Comparison of ENCODE assay signal across 2 cellular contexts in the genomic region with DNA sequence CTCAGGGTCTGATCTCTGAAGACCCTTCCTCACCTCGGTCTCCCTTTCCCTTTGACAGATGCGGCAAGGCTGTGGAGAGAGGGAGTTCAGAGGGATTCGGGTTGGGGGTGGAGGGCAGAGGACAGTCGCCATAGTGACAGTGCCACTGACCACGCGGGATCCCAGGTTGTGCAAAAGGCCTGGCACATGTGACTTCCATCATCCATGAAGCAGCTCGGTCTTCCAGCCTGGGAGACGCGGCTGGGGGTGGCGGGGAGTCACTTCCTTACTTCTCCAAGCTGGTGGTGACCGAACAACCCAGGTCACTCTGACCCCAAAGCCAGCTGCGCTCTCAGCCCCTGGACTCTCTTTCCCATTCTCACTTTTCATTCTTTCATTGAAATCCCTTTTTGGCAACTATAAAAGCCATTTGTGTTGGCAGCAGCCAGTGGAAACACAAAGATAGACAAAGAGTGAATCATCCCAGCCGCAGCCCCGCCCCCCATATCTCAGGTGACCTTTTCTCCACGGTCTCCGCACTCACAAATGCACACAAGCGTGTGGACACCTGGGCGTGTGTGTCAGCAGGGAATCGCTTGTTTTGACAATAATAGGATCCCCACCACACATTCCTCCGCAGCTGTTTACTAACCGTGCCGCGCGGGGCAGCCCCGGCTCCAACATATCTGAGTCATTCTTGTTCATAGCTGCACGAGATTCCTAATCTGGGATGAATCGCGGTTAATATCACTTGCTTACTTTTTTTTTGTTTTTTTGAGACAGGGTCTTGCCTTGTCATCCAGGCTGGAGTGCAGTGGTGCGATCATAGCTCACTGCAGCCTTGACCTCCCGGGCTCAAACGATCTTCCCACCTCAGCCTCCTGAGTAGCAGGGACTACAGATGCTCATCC.
TF ChIP-seq lines count a peak whose summit lies in the region.

No MANE protein-coding gene starts in this region.

TF ChIP-seq in K562, 482 proteins besides CTCF, POLR2A, EP300 and RAD21 (continued from another document and continues in another):
- TF ChIP-seq, protein P1, sequence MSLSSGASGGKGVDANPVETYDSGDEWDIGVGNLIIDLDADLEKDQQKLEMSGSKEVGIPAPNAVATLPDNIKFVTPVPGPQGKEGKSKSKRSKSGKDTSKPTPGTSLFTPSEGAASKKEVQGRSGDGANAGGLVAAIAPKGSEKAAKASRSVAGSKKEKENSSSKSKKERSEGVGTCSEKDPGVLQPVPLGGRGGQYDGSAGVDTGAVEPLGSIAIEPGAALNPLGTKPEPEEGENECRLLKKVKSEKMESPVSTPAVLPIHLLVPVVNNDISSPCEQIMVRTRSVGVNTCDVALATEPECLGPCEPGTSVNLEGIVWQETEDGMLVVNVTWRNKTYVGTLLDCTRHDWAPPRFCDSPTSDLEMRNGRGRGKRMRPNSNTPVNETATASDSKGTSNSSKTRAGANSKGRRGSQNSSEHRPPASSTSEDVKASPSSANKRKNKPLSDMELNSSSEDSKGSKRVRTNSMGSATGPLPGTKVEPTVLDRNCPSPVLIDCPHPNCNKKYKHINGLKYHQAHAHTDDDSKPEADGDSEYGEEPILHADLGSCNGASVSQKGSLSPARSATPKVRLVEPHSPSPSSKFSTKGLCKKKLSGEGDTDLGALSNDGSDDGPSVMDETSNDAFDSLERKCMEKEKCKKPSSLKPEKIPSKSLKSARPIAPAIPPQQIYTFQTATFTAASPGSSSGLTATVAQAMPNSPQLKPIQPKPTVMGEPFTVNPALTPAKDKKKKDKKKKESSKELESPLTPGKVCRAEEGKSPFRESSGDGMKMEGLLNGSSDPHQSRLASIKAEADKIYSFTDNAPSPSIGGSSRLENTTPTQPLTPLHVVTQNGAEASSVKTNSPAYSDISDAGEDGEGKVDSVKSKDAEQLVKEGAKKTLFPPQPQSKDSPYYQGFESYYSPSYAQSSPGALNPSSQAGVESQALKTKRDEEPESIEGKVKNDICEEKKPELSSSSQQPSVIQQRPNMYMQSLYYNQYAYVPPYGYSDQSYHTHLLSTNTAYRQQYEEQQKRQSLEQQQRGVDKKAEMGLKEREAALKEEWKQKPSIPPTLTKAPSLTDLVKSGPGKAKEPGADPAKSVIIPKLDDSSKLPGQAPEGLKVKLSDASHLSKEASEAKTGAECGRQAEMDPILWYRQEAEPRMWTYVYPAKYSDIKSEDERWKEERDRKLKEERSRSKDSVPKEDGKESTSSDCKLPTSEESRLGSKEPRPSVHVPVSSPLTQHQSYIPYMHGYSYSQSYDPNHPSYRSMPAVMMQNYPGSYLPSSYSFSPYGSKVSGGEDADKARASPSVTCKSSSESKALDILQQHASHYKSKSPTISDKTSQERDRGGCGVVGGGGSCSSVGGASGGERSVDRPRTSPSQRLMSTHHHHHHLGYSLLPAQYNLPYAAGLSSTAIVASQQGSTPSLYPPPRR (CRISPR knock-in tag; IDR thresholded peaks at IDR 0.05; ENCODE audit: borderline replicate concordance): 0 out of 2 replicates have a peak, but pooled peaks have one; percentile 49
- peak; percentile 78 for TF ChIP-seq ATF7 (IDR thresholded peaks at IDR 0.05)
- TF ChIP-seq, protein P2, sequence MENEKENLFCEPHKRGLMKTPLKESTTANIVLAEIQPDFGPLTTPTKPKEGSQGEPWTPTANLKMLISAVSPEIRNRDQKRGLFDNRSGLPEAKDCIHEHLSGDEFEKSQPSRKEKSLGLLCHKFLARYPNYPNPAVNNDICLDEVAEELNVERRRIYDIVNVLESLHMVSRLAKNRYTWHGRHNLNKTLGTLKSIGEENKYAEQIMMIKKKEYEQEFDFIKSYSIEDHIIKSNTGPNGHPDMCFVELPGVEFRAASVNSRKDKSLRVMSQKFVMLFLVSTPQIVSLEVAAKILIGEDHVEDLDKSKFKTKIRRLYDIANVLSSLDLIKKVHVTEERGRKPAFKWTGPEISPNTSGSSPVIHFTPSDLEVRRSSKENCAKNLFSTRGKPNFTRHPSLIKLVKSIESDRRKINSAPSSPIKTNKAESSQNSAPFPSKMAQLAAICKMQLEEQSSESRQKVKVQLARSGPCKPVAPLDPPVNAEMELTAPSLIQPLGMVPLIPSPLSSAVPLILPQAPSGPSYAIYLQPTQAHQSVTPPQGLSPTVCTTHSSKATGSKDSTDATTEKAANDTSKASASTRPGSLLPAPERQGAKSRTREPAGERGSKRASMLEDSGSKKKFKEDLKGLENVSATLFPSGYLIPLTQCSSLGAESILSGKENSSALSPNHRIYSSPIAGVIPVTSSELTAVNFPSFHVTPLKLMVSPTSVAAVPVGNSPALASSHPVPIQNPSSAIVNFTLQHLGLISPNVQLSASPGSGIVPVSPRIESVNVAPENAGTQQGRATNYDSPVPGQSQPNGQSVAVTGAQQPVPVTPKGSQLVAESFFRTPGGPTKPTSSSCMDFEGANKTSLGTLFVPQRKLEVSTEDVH (IDR thresholded peaks at IDR 0.05; ENCODE audit: low read depth, partially characterized antibody): peak; percentile 19
- no peak for TF ChIP-seq BACH1 (tag; IDR thresholded peaks at IDR 0.05)
- TF ChIP-seq FOXK2 (conservative IDR thresholded peaks at IDR 0.05 in 1 of 2, IDR thresholded peaks at IDR 0.05 in 1 of 2; ENCODE audit: low read depth in 2 of 2): peak; percentile 95 to 97
- TF ChIP-seq NR2C1 (IDR thresholded peaks at IDR 0.05): 0 out of 2 replicates have a peak, but pooled peaks have one; percentile 31
- TF ChIP-seq NR2C1 (tag; IDR thresholded peaks at IDR 0.05): 0 out of 2 replicates have a peak, but pooled peaks have one; percentile 1
- no peak for TF ChIP-seq BCL6 (CRISPR knock-in tag; IDR thresholded peaks at IDR 0.05)
- peak; percentile 66; the same call in 1 of the 2 replicates for TF ChIP-seq EP400 (IDR thresholded peaks at IDR 0.05)
- no peak for TF ChIP-seq ZNF75A (CRISPR knock-in tag; IDR thresholded peaks at IDR 0.05)
- TF ChIP-seq TBL1XR1 (IDR thresholded peaks at IDR 0.05; ENCODE audit: low read length in 2 of 2): no peak; a peak in 1 of 4 replicates

TF ChIP-seq in HepG2, 621 proteins besides CTCF, POLR2A, EP300 and RAD21 (continued from another document and continues in another):
- TF ChIP-seq, protein P3, sequence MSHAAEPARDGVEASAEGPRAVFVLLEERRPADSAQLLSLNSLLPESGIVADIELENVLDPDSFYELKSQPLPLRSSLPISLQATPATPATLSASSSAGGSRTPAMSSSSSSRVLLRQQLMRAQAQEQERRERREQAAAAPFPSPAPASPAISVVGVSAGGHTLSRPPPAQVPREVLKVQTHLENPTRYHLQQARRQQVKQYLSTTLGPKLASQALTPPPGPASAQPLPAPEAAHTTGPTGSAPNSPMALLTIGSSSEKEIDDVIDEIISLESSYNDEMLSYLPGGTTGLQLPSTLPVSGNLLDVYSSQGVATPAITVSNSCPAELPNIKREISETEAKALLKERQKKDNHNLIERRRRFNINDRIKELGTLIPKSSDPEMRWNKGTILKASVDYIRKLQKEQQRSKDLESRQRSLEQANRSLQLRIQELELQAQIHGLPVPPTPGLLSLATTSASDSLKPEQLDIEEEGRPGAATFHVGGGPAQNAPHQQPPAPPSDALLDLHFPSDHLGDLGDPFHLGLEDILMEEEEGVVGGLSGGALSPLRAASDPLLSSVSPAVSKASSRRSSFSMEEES (CRISPR knock-in tag; IDR thresholded peaks at IDR 0.05): peak; percentile 51; the same call in 1 of the 2 replicates
- TF ChIP-seq MYNN (CRISPR knock-in tag; IDR thresholded peaks at IDR 0.05; ENCODE audit: low read depth) (no peak), IRX3 (CRISPR knock-in tag; IDR thresholded peaks at IDR 0.05; ENCODE audit: borderline replicate concordance, low read depth) (no peak), NFKBIZ (CRISPR knock-in tag; IDR thresholded peaks at IDR 0.05) (no peak), ZBTB7B (CRISPR knock-in tag; IDR thresholded peaks at IDR 0.05) (no peak), ISX (CRISPR knock-in tag; conservative IDR thresholded peaks at IDR 0.05) (no peak), TP53 (CRISPR knock-in tag; conservative IDR thresholded peaks at IDR 0.05) (no peak), TEAD3 (CRISPR knock-in tag; optimal IDR thresholded peaks at IDR 0.05; ENCODE audit: borderline replicate concordance) (peak; percentile 68), JUND (CRISPR knock-in tag; IDR thresholded peaks at IDR 0.05) (peak; percentile 71; the same call in 1 of the 2 replicates), ZNF75D (CRISPR knock-in tag; IDR thresholded peaks at IDR 0.05; ENCODE audit: borderline replicate concordance) (no peak), NCOR1 (IDR thresholded peaks at IDR 0.05; ENCODE audit: borderline replicate concordance, low read length) (no peak), KDM5B (CRISPR knock-in tag; IDR thresholded peaks at IDR 0.05; ENCODE audit: borderline replicate concordance) (no peak), CREB1 (IDR thresholded peaks at IDR 0.05) (no peak), CREB1 (CRISPR knock-in tag; IDR thresholded peaks at IDR 0.05) (no peak; the same call in 1 of the 2 replicates), ZNF552 (CRISPR knock-in tag; IDR thresholded peaks at IDR 0.05; ENCODE audit: borderline replicate concordance) (no peak), MXI1 (IDR thresholded peaks at IDR 0.05; ENCODE audit: borderline replicate concordance, low read depth, low read length) (peak; percentile 44; the same call in 1 of the 3 replicates), ZNF224 (CRISPR knock-in tag; IDR thresholded peaks at IDR 0.05) (no peak), SOX6 (IDR thresholded peaks at IDR 0.05) (no peak), SOX6 (CRISPR knock-in tag; IDR thresholded peaks at IDR 0.05) (peak; percentile 89), ZNF44 (CRISPR knock-in tag; IDR thresholded peaks at IDR 0.05) (no peak)
- TF ChIP-seq, protein P4, sequence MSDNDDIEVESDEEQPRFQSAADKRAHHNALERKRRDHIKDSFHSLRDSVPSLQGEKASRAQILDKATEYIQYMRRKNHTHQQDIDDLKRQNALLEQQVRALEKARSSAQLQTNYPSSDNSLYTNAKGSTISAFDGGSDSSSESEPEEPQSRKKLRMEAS (IDR thresholded peaks at IDR 0.05): peak; percentile 56; the same call in 1 of the 2 replicates
- TF ChIP-seq, protein P5, sequence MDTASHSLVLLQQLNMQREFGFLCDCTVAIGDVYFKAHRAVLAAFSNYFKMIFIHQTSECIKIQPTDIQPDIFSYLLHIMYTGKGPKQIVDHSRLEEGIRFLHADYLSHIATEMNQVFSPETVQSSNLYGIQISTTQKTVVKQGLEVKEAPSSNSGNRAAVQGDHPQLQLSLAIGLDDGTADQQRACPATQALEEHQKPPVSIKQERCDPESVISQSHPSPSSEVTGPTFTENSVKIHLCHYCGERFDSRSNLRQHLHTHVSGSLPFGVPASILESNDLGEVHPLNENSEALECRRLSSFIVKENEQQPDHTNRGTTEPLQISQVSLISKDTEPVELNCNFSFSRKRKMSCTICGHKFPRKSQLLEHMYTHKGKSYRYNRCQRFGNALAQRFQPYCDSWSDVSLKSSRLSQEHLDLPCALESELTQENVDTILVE (CRISPR knock-in tag; IDR thresholded peaks at IDR 0.05): no peak
- TF ChIP-seq, protein P6, sequence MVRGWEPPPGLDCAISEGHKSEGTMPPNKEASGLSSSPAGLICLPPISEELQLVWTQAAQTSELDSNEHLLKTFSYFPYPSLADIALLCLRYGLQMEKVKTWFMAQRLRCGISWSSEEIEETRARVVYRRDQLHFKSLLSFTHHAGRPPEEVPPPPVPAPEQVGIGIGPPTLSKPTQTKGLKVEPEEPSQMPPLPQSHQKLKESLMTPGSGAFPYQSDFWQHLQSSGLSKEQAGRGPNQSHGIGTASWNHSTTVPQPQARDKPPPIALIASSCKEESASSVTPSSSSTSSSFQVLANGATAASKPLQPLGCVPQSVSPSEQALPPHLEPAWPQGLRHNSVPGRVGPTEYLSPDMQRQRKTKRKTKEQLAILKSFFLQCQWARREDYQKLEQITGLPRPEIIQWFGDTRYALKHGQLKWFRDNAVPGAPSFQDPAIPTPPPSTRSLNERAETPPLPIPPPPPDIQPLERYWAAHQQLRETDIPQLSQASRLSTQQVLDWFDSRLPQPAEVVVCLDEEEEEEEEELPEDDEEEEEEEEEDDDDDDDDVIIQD (CRISPR knock-in tag; IDR thresholded peaks at IDR 0.05; ENCODE audit: low read depth): peak; percentile 37; the same call in 1 of the 2 replicates
- TF ChIP-seq, protein P7, sequence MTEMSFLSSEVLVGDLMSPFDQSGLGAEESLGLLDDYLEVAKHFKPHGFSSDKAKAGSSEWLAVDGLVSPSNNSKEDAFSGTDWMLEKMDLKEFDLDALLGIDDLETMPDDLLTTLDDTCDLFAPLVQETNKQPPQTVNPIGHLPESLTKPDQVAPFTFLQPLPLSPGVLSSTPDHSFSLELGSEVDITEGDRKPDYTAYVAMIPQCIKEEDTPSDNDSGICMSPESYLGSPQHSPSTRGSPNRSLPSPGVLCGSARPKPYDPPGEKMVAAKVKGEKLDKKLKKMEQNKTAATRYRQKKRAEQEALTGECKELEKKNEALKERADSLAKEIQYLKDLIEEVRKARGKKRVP (CRISPR knock-in tag; IDR thresholded peaks at IDR 0.05): peak in 1 of 2 experiments; percentile 39; a peak in 1 of 4 replicates
- TF ChIP-seq, protein P8, sequence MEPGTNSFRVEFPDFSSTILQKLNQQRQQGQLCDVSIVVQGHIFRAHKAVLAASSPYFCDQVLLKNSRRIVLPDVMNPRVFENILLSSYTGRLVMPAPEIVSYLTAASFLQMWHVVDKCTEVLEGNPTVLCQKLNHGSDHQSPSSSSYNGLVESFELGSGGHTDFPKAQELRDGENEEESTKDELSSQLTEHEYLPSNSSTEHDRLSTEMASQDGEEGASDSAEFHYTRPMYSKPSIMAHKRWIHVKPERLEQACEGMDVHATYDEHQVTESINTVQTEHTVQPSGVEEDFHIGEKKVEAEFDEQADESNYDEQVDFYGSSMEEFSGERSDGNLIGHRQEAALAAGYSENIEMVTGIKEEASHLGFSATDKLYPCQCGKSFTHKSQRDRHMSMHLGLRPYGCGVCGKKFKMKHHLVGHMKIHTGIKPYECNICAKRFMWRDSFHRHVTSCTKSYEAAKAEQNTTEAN (CRISPR knock-in tag; conservative IDR thresholded peaks at IDR 0.05): peak; percentile 85
- TF ChIP-seq, protein P9, sequence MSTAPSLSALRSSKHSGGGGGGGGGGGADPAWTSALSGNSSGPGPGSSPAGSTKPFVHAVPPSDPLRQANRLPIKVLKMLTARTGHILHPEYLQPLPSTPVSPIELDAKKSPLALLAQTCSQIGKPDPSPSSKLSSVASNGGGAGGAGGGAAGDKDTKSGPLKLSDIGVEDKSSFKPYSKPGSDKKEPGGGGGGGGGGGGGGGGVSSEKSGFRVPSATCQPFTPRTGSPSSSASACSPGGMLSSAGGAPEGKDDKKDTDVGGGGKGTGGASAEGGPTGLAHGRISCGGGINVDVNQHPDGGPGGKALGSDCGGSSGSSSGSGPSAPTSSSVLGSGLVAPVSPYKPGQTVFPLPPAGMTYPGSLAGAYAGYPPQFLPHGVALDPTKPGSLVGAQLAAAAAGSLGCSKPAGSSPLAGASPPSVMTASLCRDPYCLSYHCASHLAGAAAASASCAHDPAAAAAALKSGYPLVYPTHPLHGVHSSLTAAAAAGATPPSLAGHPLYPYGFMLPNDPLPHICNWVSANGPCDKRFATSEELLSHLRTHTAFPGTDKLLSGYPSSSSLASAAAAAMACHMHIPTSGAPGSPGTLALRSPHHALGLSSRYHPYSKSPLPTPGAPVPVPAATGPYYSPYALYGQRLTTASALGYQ (CRISPR knock-in tag; IDR thresholded peaks at IDR 0.05): peak; percentile 28; the same call in 1 of the 2 replicates
- TF ChIP-seq, protein P10, sequence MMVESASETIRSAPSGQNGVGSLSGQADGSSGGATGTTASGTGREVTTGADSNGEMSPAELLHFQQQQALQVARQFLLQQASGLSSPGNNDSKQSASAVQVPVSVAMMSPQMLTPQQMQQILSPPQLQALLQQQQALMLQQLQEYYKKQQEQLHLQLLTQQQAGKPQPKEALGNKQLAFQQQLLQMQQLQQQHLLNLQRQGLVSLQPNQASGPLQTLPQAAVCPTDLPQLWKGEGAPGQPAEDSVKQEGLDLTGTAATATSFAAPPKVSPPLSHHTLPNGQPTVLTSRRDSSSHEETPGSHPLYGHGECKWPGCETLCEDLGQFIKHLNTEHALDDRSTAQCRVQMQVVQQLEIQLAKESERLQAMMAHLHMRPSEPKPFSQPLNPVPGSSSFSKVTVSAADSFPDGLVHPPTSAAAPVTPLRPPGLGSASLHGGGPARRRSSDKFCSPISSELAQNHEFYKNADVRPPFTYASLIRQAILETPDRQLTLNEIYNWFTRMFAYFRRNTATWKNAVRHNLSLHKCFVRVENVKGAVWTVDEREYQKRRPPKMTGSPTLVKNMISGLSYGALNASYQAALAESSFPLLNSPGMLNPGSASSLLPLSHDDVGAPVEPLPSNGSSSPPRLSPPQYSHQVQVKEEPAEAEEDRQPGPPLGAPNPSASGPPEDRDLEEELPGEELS (CRISPR knock-in tag; IDR thresholded peaks at IDR 0.05): peak; percentile 81
